ENCODE assay signal across 38 cellular contexts in genomic region chr2:88416016-88416663, GRCh38. TPM values are rescaled to one million over a fixed set of nuclear protein-coding genes. Genes with fewer than 3 reads are reported as not detected.
"Had no signal": no experiment of that assay in that cellular context is flagged by ENCODE, and none has a peak within 500 bp of the region (broad histone marks: within the 10 kb centered on the region; RNA-seq: fewer than 3 reads in every experiment).

No MANE protein-coding gene starts in this region.

- ATAC-seq: activated T-cell treated with anti-CD3 and anti-CD28 coated beads, Interleukin-2, amount 50 U/mL, for 4 hours; esophagus mucosa; left lobe of liver; lower lobe of right lung; T-cell had no signal

- H3K27ac Mint-ChIP-seq: activated naive CD8-positive, alpha-beta T cell; activated T-helper 2 cell treated with anti-CD3 and anti-CD28 coated beads, Interferon-gamma antibody, Interleukin-2, Interleukin-4, amounts not matched to agents 10 μg/mL and 5 μg/mL and 100 μg/mL, durations not matched to agents 14 hours and 24 hours and 36 hours; dendritic cell treated with granulocyte-macrophage colony-stimulating factor and Interleukin-4, amounts not matched to agents 40 ng/mL and 50 ng/mL, for 4 days; naive B cell; progenitor cell of endocrine pancreas; stimulated activated memory B cell treated with anti-CD40 and anti-IgM and Interleukin-4, amounts not matched to agents 10 μg/mL and 1 μg/mL and 100 μg/mL, for 72 hours; T-cell; T-helper 2 cell treated with Interferon-gamma antibody and Interleukin-4, amounts not matched to agents 5 μg/mL and 100 μg/mL, for 36 hours had no signal

- H3K4me3 ChIP-seq: adrenal gland, ascending aorta, lower lobe of right lung, sigmoid colon, smooth muscle cell, stomach, suprapubic skin, tibial nerve had no signal

- H3K4me1 Mint-ChIP-seq: naive B cell; neural crest cell; stimulated activated memory B cell treated with anti-CD40 and anti-IgM and Interleukin-4, amounts not matched to agents 10 μg/mL and 1 μg/mL and 100 μg/mL, for 72 hours; T-cell had no signal

- H3K4me2 ChIP-seq: smooth muscle cell had no signal

- H3K36me3 Mint-ChIP-seq: activated naive CD8-positive, alpha-beta T cell; naive B cell; stimulated activated memory B cell treated with anti-CD40 and anti-IgM and Interleukin-4, amounts not matched to agents 10 μg/mL and 1 μg/mL and 100 μg/mL, for 72 hours; T-cell had no signal

- H3K27ac ChIP-seq: adrenal gland, ascending aorta, brain microvascular endothelial cell, lower lobe of right lung, sigmoid colon, stomach, suprapubic skin, tibial nerve, WERI-Rb-1 had no signal

- H3K4me3 Mint-ChIP-seq: activated naive CD8-positive, alpha-beta T cell; activated T-cell treated with anti-CD3 and anti-CD28 coated beads, Interleukin-2, amount 50 U/mL, for 4 hours; dendritic cell treated with granulocyte-macrophage colony-stimulating factor and Interleukin-4, amounts not matched to agents 40 ng/mL and 50 ng/mL, for 4 days; naive B cell; neural crest cell; stimulated activated memory B cell treated with anti-CD40 and anti-IgM and Interleukin-4, amounts not matched to agents 10 μg/mL and 1 μg/mL and 100 μg/mL, for 72 hours; T-cell; T-helper 2 cell treated with Interferon-gamma antibody and Interleukin-4, amounts not matched to agents 5 μg/mL and 100 μg/mL, for 36 hours had no signal

- H3K9me3 ChIP-seq: adrenal gland, ascending aorta, lower lobe of right lung, sigmoid colon, stomach, suprapubic skin, tibial nerve had no signal

- DNase-seq: activated CD4-positive, alpha-beta T cell treated with anti-CD3 and anti-CD28 coated beads, Interleukin-2, amount 50 U/mL, for 4 hours; activated CD8-positive, alpha-beta memory T cell treated with anti-CD3 and anti-CD28 coated beads, Interleukin-2, amount 50 U/mL, for 48 hours; activated naive CD4-positive, alpha-beta T cell; activated T-cell treated with anti-CD3 and anti-CD28 coated beads, Interleukin-2, amount 50 U/mL, for 4 hours; adrenal gland; brain microvascular endothelial cell; caudate nucleus; effector memory CD4-positive, alpha-beta T cell; foreskin melanocyte; glutamatergic neuron; hippocampal formation; lower lobe of right lung; naive B cell; sigmoid colon; stimulated activated CD4-positive, alpha-beta T cell treated with anti-CD3 and anti-CD28 coated beads, Interleukin-15, amount 100 ng/mL, for 24 hours; stomach; T-cell; WERI-Rb-1 had no signal

- H3K27me3 ChIP-seq: adrenal gland, ascending aorta, brain microvascular endothelial cell, tibial nerve had no signal

- H3K36me3 ChIP-seq: adrenal gland, ascending aorta, brain microvascular endothelial cell, lower lobe of right lung, sigmoid colon, stomach, suprapubic skin, tibial nerve, WERI-Rb-1 had no signal

- H3K9me3 Mint-ChIP-seq: activated T-cell treated with anti-CD3 and anti-CD28 coated beads, Interleukin-2, amount 50 U/mL, for 4 hours; activated T-helper 2 cell treated with anti-CD3 and anti-CD28 coated beads, Interferon-gamma antibody, Interleukin-2, Interleukin-4, amounts not matched to agents 10 μg/mL and 5 μg/mL and 100 μg/mL, durations not matched to agents 14 hours and 24 hours and 36 hours; dendritic cell treated with granulocyte-macrophage colony-stimulating factor and Interleukin-4, amounts not matched to agents 40 ng/mL and 50 ng/mL, for 4 days; naive B cell; neural crest cell; stimulated activated memory B cell treated with anti-CD40 and anti-IgM and Interleukin-4, amounts not matched to agents 10 μg/mL and 1 μg/mL and 100 μg/mL, for 72 hours; T-cell; T-helper 2 cell treated with Interferon-gamma antibody and Interleukin-4, amounts not matched to agents 5 μg/mL and 100 μg/mL, for 36 hours had no signal

- H3K4me1 ChIP-seq: adrenal gland, ascending aorta, lower lobe of right lung, sigmoid colon, stomach, suprapubic skin, tibial nerve had no signal

RNA-seq across cellular contexts. Expression of gene FOXI3, which starts 36.4 kb away (rescaled TPM):
- total RNA-seq: activated CD8-positive, alpha-beta memory T cell treated with anti-CD3 and anti-CD28 coated beads for 36 hours; activated T-cell treated with anti-CD3 and anti-CD28 coated beads, Interleukin-2, amount 50 U/mL, for 4 hours; activated T-helper 2 cell treated with anti-CD3 and anti-CD28 coated beads, Interferon-gamma antibody, Interleukin-2, Interleukin-4, amounts not matched to agents 10 μg/mL and 5 μg/mL and 100 μg/mL, durations not matched to agents 14 hours and 24 hours and 36 hours; adrenal gland; ascending aorta; endothelial cell of umbilical vein; esophagus mucosa; left lobe of liver; lower lobe of right lung; mesenteric fat pad; mucosa of gallbladder; osteoblast; sigmoid colon; smooth muscle cell; T-cell; tibial nerve; urinary bladder had no signal
- polyA plus RNA-seq: adrenal gland, endothelial cell of umbilical vein, keratinocyte, sigmoid colon, smooth muscle cell, stomach, urinary bladder had no signal
